ENCODE assay signal across 30 cellular contexts in genomic region chr18:64800151-64800550, GRCh38.
"Had no signal": no experiment of that assay in that cellular context is flagged by ENCODE, and none has a peak within 500 bp of the region (broad histone marks: within the 10 kb centered on the region; RNA-seq: fewer than 3 reads in every experiment).

No MANE protein-coding gene starts in this region.

- DNase-seq: activated B cell treated with CpG ODN at 0.5 μM for 24 hours; activated CD4-positive, alpha-beta T cell treated with anti-CD3 and anti-CD28 coated beads for 48 hours; activated CD4-positive, alpha-beta T cell treated with anti-CD3 and anti-CD28 coated beads, Interleukin-2, amount 50 U/mL, for 1 hour; activated CD4-positive, alpha-beta T cell treated with anti-CD3 and anti-CD28 coated beads, Interleukin-2, amount 50 U/mL, for 48 hours; activated CD8-positive, alpha-beta memory T cell treated with anti-CD3 and anti-CD28 coated beads for 24 hours; activated CD8-positive, alpha-beta T cell treated with anti-CD3 and anti-CD28 coated beads for 36 hours; activated effector memory CD4-positive, alpha-beta T cell treated with Interleukin-2 at 50 U/mL for 16 hours; activated gamma-delta T cell treated with Interleukin-2 at 50 U/mL for 16 hours; activated naive CD4-positive, alpha-beta T cell treated with Interleukin-2 at 50 U/mL for 16 hours; activated naive CD8-positive, alpha-beta T cell treated with anti-CD3 and anti-CD28 coated beads for 36 hours; activated naive CD8-positive, alpha-beta T cell treated with anti-CD3 and anti-CD28 coated beads, Interleukin-2, amount 50 U/mL, for 24 hours; activated T-cell treated with anti-CD3 and anti-CD28 coated beads, Interleukin-2, amount 50 U/mL, for 4 hours; adrenal gland; amygdala; aorta; cortex of kidney; dermis blood vessel endothelial cell; effector CD4-positive, alpha-beta T cell; effector memory CD8-positive, alpha-beta T cell; erythroblast; foreskin melanocyte; head of caudate nucleus; T-helper 1 cell; T-helper 17 cell; T1000; WERI-Rb-1 had no signal

- H3K36me3 ChIP-seq: adrenal gland, esophagus muscularis mucosa, WERI-Rb-1 had no signal

- FAIRE-seq: bronchial epithelial cell had no signal

- H3K4me3 ChIP-seq: adrenal gland, esophagus muscularis mucosa had no signal

- H3K27me3 ChIP-seq: adrenal gland, esophagus muscularis mucosa had no signal

- H3K27ac ChIP-seq: adrenal gland, esophagus muscularis mucosa, WERI-Rb-1 had no signal

- ATAC-seq: activated CD4-positive, CD25-positive, alpha-beta regulatory T cell treated with anti-CD3 and anti-CD28 coated beads, Interleukin-2, amount 50 U/mL, for 24 hours; activated CD8-positive, alpha-beta T cell treated with anti-CD3 and anti-CD28 coated beads for 36 hours; activated naive CD8-positive, alpha-beta T cell treated with anti-CD3 and anti-CD28 coated beads, Interleukin-2, amount 50 U/mL, for 24 hours; activated T-cell treated with anti-CD3 and anti-CD28 coated beads, Interleukin-2, amount 50 U/mL, for 4 hours; activated T-helper 17 cell treated with anti-CD3 and anti-CD28 coated beads, Interleukin-2, amount 50 U/mL, for 72 hours; effector memory CD8-positive, alpha-beta T cell; T-helper 17 cell had no signal

- H3K4me1 ChIP-seq: adrenal gland, esophagus muscularis mucosa had no signal

- H3K9me3 ChIP-seq: adrenal gland, esophagus muscularis mucosa had no signal
